ENCODE assay signal across 8 cellular contexts in the genomic region with DNA sequence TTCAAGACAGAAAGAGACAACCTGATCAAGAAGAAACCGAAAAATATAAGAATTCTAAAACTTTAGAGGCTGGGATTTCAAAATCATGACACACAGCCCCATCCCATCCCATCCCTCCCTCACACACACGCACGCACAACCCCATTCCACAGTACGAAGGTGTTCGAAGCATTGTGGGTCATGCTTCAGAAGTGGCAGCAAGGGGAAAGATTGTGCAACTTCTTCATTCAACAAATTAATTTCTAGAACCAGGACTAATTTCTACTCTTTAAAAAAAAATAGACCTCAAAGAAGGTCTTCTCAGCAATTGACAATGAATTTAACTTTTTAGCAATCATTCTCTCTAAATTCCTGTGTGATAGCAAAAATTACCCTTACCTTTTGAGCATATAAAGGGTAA. TPM values are rescaled to one million over a fixed set of nuclear protein-coding genes. Genes with fewer than 3 reads are reported as not detected.
DNase-seq lines count a peak whose midpoint lies in the region; ATAC-seq and TF ChIP-seq lines count a peak whose summit lies in the region.

No MANE protein-coding gene starts in this region.

- H3K4me1 ChIP-seq in ACC112 (ENCODE audit: control insufficient read depth, insufficient read depth, low read length, unreplicated experiment) (peaks cover 30% of the 10 kb centered on the region), HUES48 (ENCODE audit: control insufficient read depth, insufficient read depth, low read length) (0 out of 2 replicates have a peak, but pooled peaks cover 6% of the 10 kb centered on the region), mammary epithelial cell (ENCODE audit: insufficient read depth, low read length) (peaks cover 14% of the 10 kb centered on the region)

- no peak for ATAC-seq in naive B cell (ENCODE audit: low read depth in 2 of 2)
- ATAC-seq in GM18520 (IDR thresholded peaks at IDR 0.05; ENCODE audit: unreplicated experiment), result no peak

- CTCF ChIA-PET in mammary epithelial cell (lab: Charles Lee; ENCODE audit: low non-redundant PET), result no interaction called here

- H3K4me1 Mint-ChIP-seq in naive B cell, result peaks cover 9 to 24% (median 23%) of the 10 kb centered on the region in 3 donors

- BruUV-seq in mammary epithelial cell (replicated peaks; lab: Mats Ljungman, UMichigan), result no TSS peak

- peaks cover 0 to 1% (median 0%) of the 10 kb centered on the region in 7 donors for H3K9me3 Mint-ChIP-seq in naive B cell

- H3K27ac Mint-ChIP-seq in naive B cell, result peak overlapping the region; percentile 97 to 100 (median 100)

- TF ChIP-seq CTCF in mammary epithelial cell (conservative IDR thresholded peaks at IDR 0.05 in 1 of 2, IDR thresholded peaks at IDR 0.05 in 1 of 2; ENCODE audit: extremely low read depth in 1 of 2, insufficient read depth in 1 of 2, low read depth in 1 of 2, low read length in 2 of 2), result no peak

- peaks cover 3% of the 10 kb centered on the region for H3K79me2 ChIP-seq in ACC112 (ENCODE audit: control insufficient read depth, insufficient read depth, low read length, unreplicated experiment)
- no peaks in the 10 kb centered on the region for H3K79me2 ChIP-seq in mammary epithelial cell (ENCODE audit: insufficient read depth, low read length)

- peak overlapping the region; percentile 87 for H3K27ac ChIP-seq in ACC112 (ENCODE audit: low read depth, low read length)
- no peak overlapping the region for H3K27ac ChIP-seq in HUES48 (ENCODE audit: low read depth, low read length)
- peak overlapping the region; percentile 78 for H3K27ac ChIP-seq in mammary epithelial cell (ENCODE audit: insufficient read depth, low read depth, low read length)

- dilution Hi-C loops in mammary epithelial cell (cut with HindIII; ENCODE audit: low sequenced_read_pairs), result no loop called here

- 83% methylated on average over 5 of the region's 5 CpGs for WGBS in mammary epithelial cell (ENCODE audit: low coverage, missing lambda C conversion rate)

- H3K36me3 Mint-ChIP-seq in naive B cell, result no peaks in the 10 kb centered on the region

- H3K27me3 ChIP-seq in ACC112 (ENCODE audit: insufficient read depth, low read length) (no peaks in the 10 kb centered on the region), HUES48 (ENCODE audit: control insufficient read depth, insufficient read depth, low read length) (peaks cover 30% of the 10 kb centered on the region), mammary epithelial cell (ENCODE audit: insufficient read depth, low read length) (no peaks in the 10 kb centered on the region)

- DNase-seq in mammary epithelial cell (no peak), naive B cell (no peak), NCI-H524 (lab: John Stamatoyannopoulos, UW) (no peak), NCI-H146 (lab: John Stamatoyannopoulos, UW) (no peak), NCI-H1105 treated with DMSO at 0.1 percent for 48 hours (lab: John Stamatoyannopoulos, UW) (no peak)

- in situ Hi-C loops in mammary epithelial cell (cut with MboI; ENCODE audit: low sequenced_read_pairs in 2 of 2), result loop anchor here (5.0 to 10.0 kb wide), 2 partner anchors 90 to 93 kb away; a partner anchor contains a TSS

- H2AFZ ChIP-seq in ACC112 (ENCODE audit: low read length, unreplicated experiment), result peak overlapping the region; percentile 92
- H2AFZ ChIP-seq in mammary epithelial cell (ENCODE audit: low read depth, low read length), result no peak overlapping the region

- H4K20me1 ChIP-seq in mammary epithelial cell (ENCODE audit: insufficient read depth, low read length), result no peaks in the 10 kb centered on the region

- H3K9me3 ChIP-seq in HUES48 (ENCODE audit: control insufficient read depth, insufficient read depth, low read length) (no peaks in the 10 kb centered on the region), mammary epithelial cell (replicated peaks; ENCODE audit: insufficient read depth, low read length) (no peaks in the 10 kb centered on the region)

- peak overlapping the region; percentile 80 to 96 (median 94) for H3K4me3 Mint-ChIP-seq in naive B cell

- H3K9ac ChIP-seq in HUES48 (ENCODE audit: low read depth, low read length) (no peak overlapping the region), mammary epithelial cell (ENCODE audit: insufficient read depth, low read length) (peak overlapping the region; percentile 67)

- H3K4me2 ChIP-seq in mammary epithelial cell (ENCODE audit: insufficient read depth, low read depth, low read length), result peak overlapping the region; percentile 71

- no peaks in the 10 kb centered on the region; the same call in 1 of the 2 replicates for H3K36me3 ChIP-seq in ACC112 (ENCODE audit: insufficient read depth, low read length)
- no peaks in the 10 kb centered on the region for H3K36me3 ChIP-seq in HUES48 (ENCODE audit: control insufficient read depth, insufficient read depth, low read length)
- H3K36me3 ChIP-seq in mammary epithelial cell (ENCODE audit: insufficient read depth, low read length), result no peaks in the 10 kb centered on the region

- H3K27me3 Mint-ChIP-seq in naive B cell, result no peaks in the 10 kb centered on the region

- intact Hi-C loops in mammary epithelial cell (cut with micrococcal nuclease), result no loop called here

- H3K4me3 ChIP-seq in ACC112 (ENCODE audit: low read depth, low read length) (peak overlapping the region; percentile 95), HUES48 (ENCODE audit: low read depth, low read length) (peak overlapping the region; percentile 94), mammary epithelial cell (replicated peaks in 1 of 3; ENCODE audit: insufficient read depth in 1 of 3, low read depth in 2 of 3, low read length in 3 of 3) (peak overlapping the region; percentile 67 to 71 (median 70))

RNA-seq across cellular contexts. Expression of a gene that starts 0.9 kb away (rescaled TPM):
- total RNA-seq in mammary epithelial cell, result 1 to 10 TPM; 6.2 to 8.9 TPM
- 10.8 TPM for polyA plus RNA-seq in mammary epithelial cell
- not detected for polyA minus RNA-seq in mammary epithelial cell
- polyA plus RNA-seq in naive B cell (ENCODE audit: low read depth in 6 of 6), result 1 to 10 TPM in 5 of 6 donors, under 1 TPM in 1; 0.70 to 3.1 (median 1.7) TPM

RNA-seq across cellular contexts. Expression of a gene that starts 1.0 kb away (rescaled TPM):
- 10 to 100 TPM; 13.7 to 13.8 TPM for total RNA-seq in mammary epithelial cell
- 15.1 TPM for polyA plus RNA-seq in mammary epithelial cell
- 11.1 TPM for polyA minus RNA-seq in mammary epithelial cell
- 1 to 10 TPM; 2.4 to 3.9 (median 3.2) TPM for polyA plus RNA-seq in naive B cell (ENCODE audit: low read depth in 6 of 6)

RNA-seq across cellular contexts. Expression of a gene that starts 51.9 kb away (rescaled TPM):
- total RNA-seq in mammary epithelial cell, result 10 to 100 TPM; 28.8 to 36.9 TPM
- 20.5 TPM for polyA plus RNA-seq in mammary epithelial cell
- 2.5 TPM for polyA minus RNA-seq in mammary epithelial cell
- polyA plus RNA-seq in naive B cell (ENCODE audit: low read depth in 6 of 6), result 10 to 100 TPM; 18.4 to 37.3 (median 26.6) TPM
